In genomic region chr11:2395856-2396255, GRCh38 we compare ENCODE assay signal across 25 cellular contexts. TPM values are rescaled to one million over a fixed set of nuclear protein-coding genes. Genes with fewer than 3 reads are reported as not detected.
DNase-seq lines count a peak whose midpoint lies in the region; ATAC-seq, FAIRE-seq and TF ChIP-seq lines count a peak whose summit lies in the region.
"Had no signal": no experiment of that assay in that cellular context is flagged by ENCODE, and none has a peak within 500 bp of the region (broad histone marks: within the 10 kb centered on the region; RNA-seq: fewer than 3 reads in every experiment).

No MANE protein-coding gene starts in this region.

- H3K27ac ChIP-seq in right cardiac atrium (ENCODE audit: low read length) (no peak overlapping the region), Karpas-422 (ENCODE audit: low read length) (peak overlapping the region; percentile 100), K562 (ENCODE audit: extremely low read depth, low read depth, low read length) (no peak overlapping the region)
- H3K27ac ChIP-seq: C4-2B had no signal

- WGBS in right cardiac atrium: 87% methylated on average over 17 of the region's 17 CpGs
- WGBS in K562 (ENCODE audit: insufficient coverage, low coverage, missing lambda C conversion rate): 97% methylated on average over 6 of the region's 17 CpGs

- H2AFZ ChIP-seq in Karpas-422 (ENCODE audit: low read length) (no peak overlapping the region), K562 (ENCODE audit: low read depth, low read length) (no peak overlapping the region)
- H2AFZ ChIP-seq: GM23338 had no signal

- no peaks in the 10 kb centered on the region for H3K27me3 ChIP-seq in right cardiac atrium (ENCODE audit: control insufficient read depth, insufficient read depth)
- no peaks in the 10 kb centered on the region for H3K27me3 ChIP-seq in Karpas-422 (ENCODE audit: low read length)
- no peaks in the 10 kb centered on the region for H3K27me3 ChIP-seq in K562 (ENCODE audit: control insufficient read depth in 2 of 2, insufficient read depth in 2 of 2, low read length in 2 of 2)

- no peak for ATAC-seq in right cardiac atrium
- ATAC-seq in K562: no peak
- ATAC-seq in SK-N-SH treated with all-trans-retinoic acid at 6 μM for 48 hours: no peak
- ATAC-seq: GM23338 had no signal

- H3K4me2 ChIP-seq in Karpas-422 (ENCODE audit: low read depth, low read length, poor library complexity, severe bottlenecking) (no peak overlapping the region), K562 (ENCODE audit: insufficient read depth, low read length) (no peak overlapping the region)
- H3K4me2 ChIP-seq: GM23338 had no signal

- H4K20me1 ChIP-seq in Karpas-422 (ENCODE audit: insufficient read depth, low read depth, low read length) (peaks cover 47% of the 10 kb centered on the region), K562 (replicated peaks; ENCODE audit: control insufficient read depth, insufficient read depth, low read length) (peaks cover 12% of the 10 kb centered on the region)

- no peaks in the 10 kb centered on the region for H3K9me3 Mint-ChIP-seq in activated CD4-positive, alpha-beta memory T cell treated with anti-CD3 and anti-CD28 coated beads, Interleukin-2, amount 10 ng/mL, durations not matched to agents 7 days and 5 days
- H3K9me3 Mint-ChIP-seq in nephron progenitor cell: no peaks in the 10 kb centered on the region
- H3K9me3 Mint-ChIP-seq: CD4-positive, alpha-beta T cell; GM23338; HFFc6 had no signal

- H3K9me1 ChIP-seq in K562 (ENCODE audit: control insufficient read depth, insufficient read depth, low read length): peaks cover 3% of the 10 kb centered on the region

- H3K4me1 Mint-ChIP-seq in activated CD4-positive, alpha-beta memory T cell treated with anti-CD3 and anti-CD28 coated beads, Interleukin-2, amount 10 ng/mL, durations not matched to agents 7 days and 5 days: peaks cover 12% of the 10 kb centered on the region
- H3K4me1 Mint-ChIP-seq in nephron progenitor cell: peaks cover 6% of the 10 kb centered on the region
- H3K4me1 Mint-ChIP-seq: GM23338 had no signal

- H3K4me1 ChIP-seq in right cardiac atrium (ENCODE audit: control insufficient read depth, insufficient read depth, low read length): peaks cover 5% of the 10 kb centered on the region
- H3K4me1 ChIP-seq in Karpas-422 (ENCODE audit: low read length): peaks cover 92% of the 10 kb centered on the region
- peaks cover 7 to 79% of the 10 kb centered on the region in 2 experiments; a peak in 4 of 5 replicates for H3K4me1 ChIP-seq in K562 (replicated peaks in 1 of 2; ENCODE audit: control insufficient read depth in 2 of 2, insufficient read depth in 2 of 2, low read length in 2 of 2)

- no peak overlapping the region for H3K4me3 Mint-ChIP-seq in activated CD4-positive, alpha-beta memory T cell treated with anti-CD3 and anti-CD28 coated beads, Interleukin-2, amount 10 ng/mL, durations not matched to agents 7 days and 5 days
- no peak overlapping the region for H3K4me3 Mint-ChIP-seq in nephron progenitor cell
- H3K4me3 Mint-ChIP-seq: GM23338, HFFc6 had no signal

- no peak for FAIRE-seq in K562 (lab: Jason Lieb, UNC)
- FAIRE-seq: D721Med, GM12892, GM18507, H54, HTR-8/SVneo had no signal

- no peak overlapping the region for H3K27ac Mint-ChIP-seq in activated CD4-positive, alpha-beta memory T cell treated with anti-CD3 and anti-CD28 coated beads, Interleukin-2, amount 10 ng/mL, durations not matched to agents 7 days and 5 days
- no peak overlapping the region for H3K27ac Mint-ChIP-seq in nephron progenitor cell
- H3K27ac Mint-ChIP-seq: CD4-positive, alpha-beta T cell; GM23338; HFFc6 had no signal

- TF ChIP-seq RAD21 in K562 (CRISPR knock-in tag; conservative IDR thresholded peaks at IDR 0.05 in 1 of 2, IDR thresholded peaks at IDR 0.05 in 1 of 2): no peak

- no TSS peak for BruUV-seq in K562 (replicated peaks; lab: Mats Ljungman, UMichigan)

- H3K36me3 ChIP-seq in Karpas-422 (ENCODE audit: insufficient read depth, low read length): peaks cover 35% of the 10 kb centered on the region
- H3K36me3 ChIP-seq in K562 (ENCODE audit: control insufficient read depth, insufficient read depth, low read length): peaks cover 65% of the 10 kb centered on the region; the same call in 2 of the 3 replicates

- POLR2A ChIA-PET in K562 (lab: Yijun Ruan, JAX): no interaction called here
- POLR2A ChIA-PET in activated CD4-positive, alpha-beta memory T cell treated with anti-CD3 and anti-CD28 coated beads, Interleukin-2, amount 10 ng/mL, durations not matched to agents 7 days and 5 days (lab: Charles Lee): interaction anchor here (1.2 kb wide), 1 partner anchor 9 kb away, joined by 3 read pairs; no protein-coding TSS in a partner anchor

- intact Hi-C loops in right cardiac atrium (cut with DNase I): no loop called here
- intact Hi-C loops in cardiac septum (cut with DNase I): loop anchor here (5.0 kb wide), 1 partner anchor 89 kb away; no protein-coding TSS in a partner anchor
- intact Hi-C loops in K562 (cut with micrococcal nuclease): no loop called here

- TF ChIP-seq CTCF in K562 (IDR thresholded peaks at IDR 0.05 in 2 of 3, conservative IDR thresholded peaks at IDR 0.05 in 1 of 3; ENCODE audit: insufficient read depth in 2 of 3, low read depth in 1 of 3, low read length in 3 of 3) (no peak), nephron progenitor cell (IDR thresholded peaks at IDR 0.05) (no peak)

- peak overlapping the region; percentile 12; the same call in 1 of the 2 replicates for H3K9ac ChIP-seq in Karpas-422 (ENCODE audit: low read length)
- no peak overlapping the region for H3K9ac ChIP-seq in K562 (ENCODE audit: insufficient read depth in 1 of 2, low read depth in 2 of 2, low read length in 2 of 2)

- H3K79me2 ChIP-seq in Karpas-422 (ENCODE audit: low read length) (peaks cover 34% of the 10 kb centered on the region), K562 (ENCODE audit: control insufficient read depth, insufficient read depth, low read length) (peaks cover 23% of the 10 kb centered on the region)

- H3K9me3 ChIP-seq in right cardiac atrium (ENCODE audit: control insufficient read depth, low read length) (no peaks in the 10 kb centered on the region), Karpas-422 (ENCODE audit: low read length) (no peaks in the 10 kb centered on the region), K562 (replicated peaks; ENCODE audit: control insufficient read depth, insufficient read depth, low read depth, low read length) (no peaks in the 10 kb centered on the region)
- H3K9me3 ChIP-seq: Caco-2 had no signal

- no peaks in the 10 kb centered on the region for H3K27me3 Mint-ChIP-seq in activated CD4-positive, alpha-beta memory T cell treated with anti-CD3 and anti-CD28 coated beads, Interleukin-2, amount 10 ng/mL, durations not matched to agents 7 days and 5 days
- no peaks in the 10 kb centered on the region for H3K27me3 Mint-ChIP-seq in nephron progenitor cell (ENCODE audit: low read depth, poor library complexity)
- H3K27me3 Mint-ChIP-seq: CD4-positive, alpha-beta T cell had no signal

- CTCF ChIA-PET in K562 (lab: Yijun Ruan, JAX; ENCODE audit: low intra/inter-chr PET ratio): no interaction called here
- CTCF ChIA-PET in activated CD4-positive, alpha-beta memory T cell treated with anti-CD3 and anti-CD28 coated beads, Interleukin-2, amount 10 ng/mL, durations not matched to agents 7 days and 5 days (lab: Charles Lee): no interaction called here

- H3K36me3 Mint-ChIP-seq in activated CD4-positive, alpha-beta memory T cell treated with anti-CD3 and anti-CD28 coated beads, Interleukin-2, amount 10 ng/mL, durations not matched to agents 7 days and 5 days (ENCODE audit: low read depth): peaks cover 14% of the 10 kb centered on the region
- H3K36me3 Mint-ChIP-seq in nephron progenitor cell (ENCODE audit: low read depth): peaks cover 11% of the 10 kb centered on the region

- DNase-seq in right cardiac atrium (peak in 2 of 3 donors; percentile 52 to 54), cardiac septum (ENCODE audit: low spot score) (no peak), Karpas-422 (no peak), K562 (ENCODE audit: extremely low read depth in 1 of 4, low spot score in 3 of 4) (no peak), NCI-H2081 treated with DMSO at 0.1 percent for 48 hours (lab: John Stamatoyannopoulos, UW) (no peak), nephron progenitor cell (no peak)
- no peak for DNase-seq in activated CD4-positive, alpha-beta memory T cell treated with anti-CD3 and anti-CD28 coated beads, Interleukin-2, amount 10 ng/mL, durations not matched to agents 7 days and 5 days
- DNase-seq: 8988T; Caco-2; CD4-positive, alpha-beta T cell; GDM1; HCEC 1CT; HFFc6; IMR-90 had no signal

- in situ Hi-C loops in K562 (cut with MboI): no loop called here

- no peak for TF ChIP-seq POLR2A in K562 (conservative IDR thresholded peaks at IDR 0.05)

- no peaks in the 10 kb centered on the region for H3K9me2 ChIP-seq in Karpas-422 (replicated peaks; ENCODE audit: insufficient read depth, low read length)

- TF ChIP-seq EP300 in K562 (IDR thresholded peaks at IDR 0.05; ENCODE audit: low read length): no peak

- H3K4me3 ChIP-seq in right cardiac atrium (ENCODE audit: low read length) (no peak overlapping the region), Karpas-422 (ENCODE audit: low read length) (no peak overlapping the region), K562 (no peak overlapping the region)
- H3K4me3 ChIP-seq: GM23338 had no signal

RNA-seq across cellular contexts. Expression of gene TSSC4, which starts 4.7 kb away (rescaled TPM):
- 10 to 100 TPM; 30.5 to 50.4 (median 37.1) TPM for total RNA-seq in right cardiac atrium
- 31.8 TPM for polyA plus RNA-seq in right cardiac atrium
- total RNA-seq in cardiac septum: 36.2 TPM
- 25.3 and 47.5 TPM in 2 replicates for total RNA-seq in Karpas-422 (2014; rRNA removed; shearing (Covaris generic); ENCODE audit: low replicate concordance)
- total RNA-seq in K562 (2011; cell fraction: chromatin; rRNA removed; ENCODE audit: low replicate concordance): 7.2 and 32.5 TPM in 2 replicates
- total RNA-seq in K562 (2011; cell fraction: nucleolus; rRNA removed): 37.2 and 47.1 TPM in 2 replicates
- 21.3 and 24.4 TPM in 2 replicates for total RNA-seq in K562 (2011; cell fraction: nucleoplasm; rRNA removed)
- total RNA-seq in K562 (2014; rRNA removed): 53.4 and 63.9 TPM in 2 replicates
- total RNA-seq in K562 (2014; rRNA removed; fragmentation: Illumina TruSeq; extraction: Trizol): 3.7 and 4.7 TPM in 2 replicates
- 35.3 and 35.5 TPM in 2 replicates for total RNA-seq in K562 (2015; rRNA removed; fragmentation: Illumina TruSeq; extraction: Trizol)
- total RNA-seq in K562 (2021): 49.0 and 54.2 TPM in 2 replicates
- polyA plus RNA-seq in K562 (2011; rRNA removed): 11.0 and 16.2 TPM in 2 replicates
- 17.0 and 45.2 TPM in 2 replicates for polyA plus RNA-seq in K562 (2011; cell fraction: cytosol; rRNA removed)
- polyA plus RNA-seq in K562 (2011; cell fraction: nucleus; rRNA removed): 24.0 and 35.2 TPM in 2 replicates
- polyA plus RNA-seq in K562 (2012): 37.3 and 42.1 TPM in 2 replicates
- 6.2 and 22.8 TPM in 2 replicates for polyA plus RNA-seq in K562 (2014; fragmentation: Illumina TruSeq; extraction: Trizol)
- polyA plus RNA-seq in K562 (2014; fragmentation: Nextera tagmentation; extraction: Ambion mirVana): 1 to 10 TPM in 1 of 2 experiments, under 1 TPM in 1; 0.41 to 2.8 TPM
- polyA plus RNA-seq in K562 (2014; rRNA removed): 29.1 and 32.5 TPM in 2 replicates
- polyA minus RNA-seq in K562 (2011; rRNA and poly(A)+ RNA removed): 5.8 and 8.2 TPM in 2 replicates
- polyA minus RNA-seq in K562 (2011; cell fraction: cytosol; rRNA and poly(A)+ RNA removed): 13.1 and 16.7 TPM in 2 replicates
- polyA minus RNA-seq in K562 (2011; cell fraction: nucleus; rRNA and poly(A)+ RNA removed): 26.9 and 33.5 TPM in 2 replicates
- total RNA-seq in activated CD4-positive, alpha-beta memory T cell treated with anti-CD3 and anti-CD28 coated beads, Interleukin-2, amount 10 ng/mL, durations not matched to agents 7 days and 5 days: 10 to 100 TPM; 46.4 to 46.5 TPM

RNA-seq across cellular contexts. Expression of gene CD81, which starts 18.7 kb away (rescaled TPM):
- total RNA-seq in right cardiac atrium (100 to 1,000 TPM; 677 to 920 (median 748) TPM), cardiac septum (663 TPM), K562 (2014; rRNA removed) (43.3 and 67.2 TPM in 2 replicates), K562 (2014; rRNA removed; fragmentation: Illumina TruSeq; extraction: Trizol) (37.4 and 60.2 TPM in 2 replicates), K562 (2015; rRNA removed; fragmentation: Illumina TruSeq; extraction: Trizol) (61.7 and 64.8 TPM in 2 replicates), K562 (2021) (181 and 189 TPM in 2 replicates)
- polyA plus RNA-seq in right cardiac atrium (869 TPM), K562 (2011; rRNA removed) (76.9 and 103 TPM in 2 replicates), K562 (2014; fragmentation: Illumina TruSeq; extraction: Trizol) (163 and 169 TPM in 2 replicates), K562 (2014; fragmentation: Nextera tagmentation; extraction: Ambion mirVana) (1 to 10 TPM; 2.4 to 7.0 TPM), K562 (2014; rRNA removed) (105 and 114 TPM in 2 replicates)
- 356 and 467 TPM in 2 replicates for total RNA-seq in Karpas-422 (2014; rRNA removed; shearing (Covaris generic); ENCODE audit: low replicate concordance)
- 93.5 and 278 TPM in 2 replicates for total RNA-seq in K562 (2011; cell fraction: chromatin; rRNA removed; ENCODE audit: low replicate concordance)
- total RNA-seq in K562 (2011; cell fraction: nucleolus; rRNA removed): 344 and 368 TPM in 2 replicates
- total RNA-seq in K562 (2011; cell fraction: nucleoplasm; rRNA removed): 240 and 244 TPM in 2 replicates
- 177 and 219 TPM in 2 replicates for polyA plus RNA-seq in K562 (2011; cell fraction: cytosol; rRNA removed)
- polyA plus RNA-seq in K562 (2011; cell fraction: nucleus; rRNA removed): 80.1 and 118 TPM in 2 replicates
- polyA plus RNA-seq in K562 (2012): 157 and 238 TPM in 2 replicates
- polyA minus RNA-seq in K562 (2011; rRNA and poly(A)+ RNA removed): 67.7 and 102 TPM in 2 replicates
- polyA minus RNA-seq in K562 (2011; cell fraction: cytosol; rRNA and poly(A)+ RNA removed): 110 and 130 TPM in 2 replicates
- polyA minus RNA-seq in K562 (2011; cell fraction: nucleus; rRNA and poly(A)+ RNA removed): 23.2 and 30.1 TPM in 2 replicates
- total RNA-seq in activated CD4-positive, alpha-beta memory T cell treated with anti-CD3 and anti-CD28 coated beads, Interleukin-2, amount 10 ng/mL, durations not matched to agents 7 days and 5 days: 100 to 1,000 TPM; 192 TPM

RNA-seq across cellular contexts. Expression of gene TRPM5, which starts 48.5 kb away (rescaled TPM):
- total RNA-seq in right cardiac atrium: not detected
- polyA plus RNA-seq in right cardiac atrium: 0.02 TPM
- not detected for total RNA-seq in cardiac septum
- not detected in 2 replicates for total RNA-seq in Karpas-422 (2014; rRNA removed; shearing (Covaris generic); ENCODE audit: low replicate concordance)
- not detected in 2 replicates for total RNA-seq in K562 (2011; cell fraction: chromatin; rRNA removed; ENCODE audit: low replicate concordance)
- not detected in 2 replicates for total RNA-seq in K562 (2011; cell fraction: nucleolus; rRNA removed)
- not detected in 2 replicates for total RNA-seq in K562 (2011; cell fraction: nucleoplasm; rRNA removed)
- total RNA-seq in K562 (2014; rRNA removed): not detected in 2 replicates
- total RNA-seq in K562 (2014; rRNA removed; fragmentation: Illumina TruSeq; extraction: Trizol): not detected in 2 replicates
- not detected in 2 replicates for total RNA-seq in K562 (2015; rRNA removed; fragmentation: Illumina TruSeq; extraction: Trizol)
- total RNA-seq in K562 (2021): not detected in 2 replicates
- not detected in 2 replicates for polyA plus RNA-seq in K562 (2011; rRNA removed)
- polyA plus RNA-seq in K562 (2011; cell fraction: cytosol; rRNA removed): not detected in 2 replicates
- not detected in 2 replicates for polyA plus RNA-seq in K562 (2011; cell fraction: nucleus; rRNA removed)
- polyA plus RNA-seq in K562 (2012): 0.03 TPM in 1 of 2 replicates, not detected in the other
- not detected in 2 replicates for polyA plus RNA-seq in K562 (2014; fragmentation: Illumina TruSeq; extraction: Trizol)
- not detected for polyA plus RNA-seq in K562 (2014; fragmentation: Nextera tagmentation; extraction: Ambion mirVana)
- polyA plus RNA-seq in K562 (2014; rRNA removed): not detected in 2 replicates
- polyA minus RNA-seq in K562 (2011; rRNA and poly(A)+ RNA removed): not detected in 2 replicates
- not detected in 2 replicates for polyA minus RNA-seq in K562 (2011; cell fraction: cytosol; rRNA and poly(A)+ RNA removed)
- not detected in 2 replicates for polyA minus RNA-seq in K562 (2011; cell fraction: nucleus; rRNA and poly(A)+ RNA removed)
- not detected for total RNA-seq in activated CD4-positive, alpha-beta memory T cell treated with anti-CD3 and anti-CD28 coated beads, Interleukin-2, amount 10 ng/mL, durations not matched to agents 7 days and 5 days
- total RNA-seq: A673, Caco-2, GM23338, HFFc6, IMR-90 had no signal
- polyA plus RNA-seq: AG04450, GM23338, IMR-90 had no signal

RNA-seq across cellular contexts. Expression of gene KCNQ1, which starts 49.0 kb away (rescaled TPM):
- total RNA-seq in right cardiac atrium (10 to 100 TPM; 36.5 to 46.8 (median 41.0) TPM), cardiac septum (43.0 TPM), K562 (2014; rRNA removed) (not detected in 2 replicates), K562 (2014; rRNA removed; fragmentation: Illumina TruSeq; extraction: Trizol) (not detected in 2 replicates), K562 (2015; rRNA removed; fragmentation: Illumina TruSeq; extraction: Trizol) (not detected in 2 replicates), K562 (2021) (0.44 and 0.45 TPM in 2 replicates)
- polyA plus RNA-seq in right cardiac atrium (36.4 TPM), K562 (2011; rRNA removed) (not detected in 2 replicates), K562 (2014; fragmentation: Illumina TruSeq; extraction: Trizol) (not detected in 2 replicates), K562 (2014; fragmentation: Nextera tagmentation; extraction: Ambion mirVana) (not detected), K562 (2014; rRNA removed) (not detected in 2 replicates)
- not detected in 2 replicates for total RNA-seq in Karpas-422 (2014; rRNA removed; shearing (Covaris generic); ENCODE audit: low replicate concordance)
- total RNA-seq in K562 (2011; cell fraction: chromatin; rRNA removed; ENCODE audit: low replicate concordance): not detected in 2 replicates
- total RNA-seq in K562 (2011; cell fraction: nucleolus; rRNA removed): not detected in 2 replicates
- total RNA-seq in K562 (2011; cell fraction: nucleoplasm; rRNA removed): not detected in 2 replicates
- 0.01 and 0.06 TPM in 2 replicates for polyA plus RNA-seq in K562 (2011; cell fraction: cytosol; rRNA removed)
- polyA plus RNA-seq in K562 (2011; cell fraction: nucleus; rRNA removed): not detected in 2 replicates
- not detected in 2 replicates for polyA plus RNA-seq in K562 (2012)
- not detected in 2 replicates for polyA minus RNA-seq in K562 (2011; rRNA and poly(A)+ RNA removed)
- not detected in 2 replicates for polyA minus RNA-seq in K562 (2011; cell fraction: cytosol; rRNA and poly(A)+ RNA removed)
- polyA minus RNA-seq in K562 (2011; cell fraction: nucleus; rRNA and poly(A)+ RNA removed): 0.13 TPM in 1 of 2 replicates, not detected in the other
- total RNA-seq in activated CD4-positive, alpha-beta memory T cell treated with anti-CD3 and anti-CD28 coated beads, Interleukin-2, amount 10 ng/mL, durations not matched to agents 7 days and 5 days: 10 to 100 TPM; 14.8 to 15.0 TPM
- total RNA-seq: A673, Daoy, HFFc6, IMR-90 had no signal
- polyA plus RNA-seq: AG04450 had no signal

Comparison
In these comparisons a context has a peak if more than half of its experiments do, and no peak if none do; other contexts are left out.
1. DNase-seq: peak in right cardiac atrium (2 of 3); none in cardiac septum (single experiment), Karpas-422 (single experiment), K562 (0 of 4), NCI-H2081 treated with DMSO at 0.1 percent for 48 hours (single experiment), activated CD4-positive, alpha-beta memory T cell treated with anti-CD3 and anti-CD28 coated beads, Interleukin-2, amount 10 ng/mL, durations not matched to agents 7 days and 5 days (single experiment) and nephron progenitor cell (single experiment).